ENCODE assay signal across 8 cellular contexts in genomic region chr1:192008281-192008825, GRCh38.
"Had no signal": no experiment of that assay in that cellular context is flagged by ENCODE, and none has a peak within 500 bp of the region (broad histone marks: within the 10 kb centered on the region; RNA-seq: fewer than 3 reads in every experiment).

No MANE protein-coding gene starts in this region.

- H3K4me3 ChIP-seq: GM23338 had no signal

- DNase-seq: H9, HCEC 1CT, HFFc6, KBM-7 had no signal

- FAIRE-seq: H1, H54, HTR-8/SVneo had no signal
